7 cellular contexts compared by ENCODE assay signal in genomic region chr4:48015678-48016077, GRCh38. TPM values are rescaled to one million over a fixed set of nuclear protein-coding genes. Genes with fewer than 3 reads are reported as not detected.
DNase-seq lines count a peak whose midpoint lies in the region; ATAC-seq and TF ChIP-seq lines count a peak whose summit lies in the region.

No MANE protein-coding gene starts in this region.

- ATAC-seq in T-helper 17 cell: no peak

- H3K9ac ChIP-seq in skeletal muscle satellite cell (ENCODE audit: low read depth, low read length): no peak overlapping the region

- H3K9me3 ChIP-seq in T-helper 17 cell (ENCODE audit: control insufficient read depth, low read length, poor library complexity, severe bottlenecking): no peaks in the 10 kb centered on the region
- H3K9me3 ChIP-seq in skeletal muscle satellite cell (replicated peaks; ENCODE audit: low read length): no peaks in the 10 kb centered on the region

- peaks cover 17% of the 10 kb centered on the region; the same call in 1 of the 2 replicates for H3K27me3 ChIP-seq in H7 (ENCODE audit: control insufficient read depth, insufficient read depth, low read length)
- H3K27me3 ChIP-seq in skeletal muscle satellite cell (ENCODE audit: control insufficient read depth, insufficient read depth, low read length): peaks cover 27% of the 10 kb centered on the region

- H3K4me3 Mint-ChIP-seq in T-helper 17 cell: peak overlapping the region; percentile 93

- H3K4me1 ChIP-seq in skeletal muscle satellite cell (ENCODE audit: control insufficient read depth, insufficient read depth, low read length): peaks cover 10% of the 10 kb centered on the region

- peaks cover 8% of the 10 kb centered on the region for H3K4me1 Mint-ChIP-seq in T-helper 17 cell

- peak overlapping the region; percentile 100 for H3K4me2 ChIP-seq in skeletal muscle satellite cell (ENCODE audit: low read length)

- TF ChIP-seq CTCF in fibroblast of pulmonary artery (IDR thresholded peaks at IDR 0.05; ENCODE audit: low read length, missing control alignments): no peak

- H3K4me3 ChIP-seq in H7 (ENCODE audit: insufficient read depth, low read depth, low read length) (peak overlapping the region; percentile 78; the same call in 1 of the 2 replicates), fibroblast of pulmonary artery (replicated peaks; ENCODE audit: low read depth, low read length) (peak overlapping the region; percentile 70), skeletal muscle satellite cell (ENCODE audit: low read length) (no peak overlapping the region)

- DNase-seq in H7: no peak
- DNase-seq in T-helper 17 cell: no peak
- DNase-seq in fibroblast of pulmonary artery (ENCODE audit: low read depth): no peak
- no peak for DNase-seq in middle frontal gyrus (ENCODE audit: extremely low spot score, low spot score)
- DNase-seq in AG20443 (ENCODE audit: low spot score): no peak
- no peak for DNase-seq in GDM1 (lab: John Stamatoyannopoulos, UW)

- H3K36me3 Mint-ChIP-seq in T-helper 17 cell (ENCODE audit: low read depth): peaks cover 2% of the 10 kb centered on the region

- peak overlapping the region; percentile 34 for H3K27ac Mint-ChIP-seq in T-helper 17 cell

- peaks cover 39% of the 10 kb centered on the region for H3K27me3 Mint-ChIP-seq in T-helper 17 cell

- H3K36me3 ChIP-seq in H7 (replicated peaks; ENCODE audit: control insufficient read depth, insufficient read depth, low read length): no peaks in the 10 kb centered on the region; the same call in 1 of the 2 replicates
- no peaks in the 10 kb centered on the region for H3K36me3 ChIP-seq in skeletal muscle satellite cell (ENCODE audit: insufficient read depth, low read length)

RNA-seq across cellular contexts. Expression of gene CNGA1, which starts 0.8 kb away (rescaled TPM):
- 0.10 and 0.18 TPM in 2 replicates for total RNA-seq in H7 (2014; rRNA removed; shearing (Covaris generic))
- total RNA-seq in T-helper 17 cell: not detected
- under 0.01 TPM in 1 of 2 replicates, not detected in the other for total RNA-seq in skeletal muscle satellite cell (2012; rRNA removed)

RNA-seq across cellular contexts. Expression of gene NIPAL1, which starts 0.9 kb away (rescaled TPM):
- 1.7 and 2.5 TPM in 2 replicates for total RNA-seq in H7 (2014; rRNA removed; shearing (Covaris generic))
- total RNA-seq in T-helper 17 cell: 1 to 10 TPM in 1 of 2 donors, under 1 TPM in 1; 0.91 to 1.7 TPM
- 0.44 and 2.0 TPM in 2 replicates for total RNA-seq in skeletal muscle satellite cell (2012; rRNA removed)
